In the genomic region with DNA sequence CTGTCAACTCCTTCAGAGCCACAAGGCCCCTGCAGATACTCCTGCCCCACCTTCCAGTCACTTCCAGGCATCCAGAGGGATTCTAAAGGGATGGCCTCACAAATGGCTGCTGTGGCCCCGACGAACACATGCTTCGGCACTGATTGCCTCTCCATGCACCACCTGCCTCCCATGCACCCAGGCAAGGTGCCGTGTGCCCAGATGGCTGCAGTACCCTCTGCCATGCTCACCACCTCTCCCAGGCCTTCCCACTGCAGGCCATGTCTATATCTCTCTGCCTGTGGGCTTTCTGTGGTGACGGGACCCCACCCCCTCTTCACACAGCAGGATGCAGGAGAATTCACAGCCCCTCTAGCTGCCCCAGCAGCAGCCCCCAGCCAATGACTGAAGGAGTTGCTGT, we compare ENCODE assay signal across 1 cellular context.
TF ChIP-seq lines count a peak whose summit lies in the region.

No MANE protein-coding gene starts in this region.

TF ChIP-seq in IMR-90, 13 proteins besides CTCF, POLR2A, EP300 and RAD21 (continued from another document):
- TF ChIP-seq, protein P1, sequence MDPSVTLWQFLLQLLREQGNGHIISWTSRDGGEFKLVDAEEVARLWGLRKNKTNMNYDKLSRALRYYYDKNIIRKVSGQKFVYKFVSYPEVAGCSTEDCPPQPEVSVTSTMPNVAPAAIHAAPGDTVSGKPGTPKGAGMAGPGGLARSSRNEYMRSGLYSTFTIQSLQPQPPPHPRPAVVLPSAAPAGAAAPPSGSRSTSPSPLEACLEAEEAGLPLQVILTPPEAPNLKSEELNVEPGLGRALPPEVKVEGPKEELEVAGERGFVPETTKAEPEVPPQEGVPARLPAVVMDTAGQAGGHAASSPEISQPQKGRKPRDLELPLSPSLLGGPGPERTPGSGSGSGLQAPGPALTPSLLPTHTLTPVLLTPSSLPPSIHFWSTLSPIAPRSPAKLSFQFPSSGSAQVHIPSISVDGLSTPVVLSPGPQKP (IDR thresholded peaks at IDR 0.05; ENCODE audit: borderline replicate concordance, low read depth, low read length), result no peak
- no peak for TF ChIP-seq SMC3 (IDR thresholded peaks at IDR 0.05; ENCODE audit: low read depth, low read length)
- TF ChIP-seq MXI1 (IDR thresholded peaks at IDR 0.05; ENCODE audit: borderline replicate concordance, low read depth, low read length), result no peak
- TF ChIP-seq MAFK (IDR thresholded peaks at IDR 0.05; ENCODE audit: low read depth, low read length), result no peak
